In genomic region chr12:57763881-57764661, GRCh38 we compare ENCODE assay signal across 13 cellular contexts. TPM values are rescaled to one million over a fixed set of nuclear protein-coding genes. Genes with fewer than 3 reads are reported as not detected.
DNase-seq lines count a peak whose midpoint lies in the region; ATAC-seq and TF ChIP-seq lines count a peak whose summit lies in the region.
"Had no signal": no experiment of that assay in that cellular context is flagged by ENCODE, and none has a peak within 500 bp of the region (broad histone marks: within the 10 kb centered on the region; RNA-seq: fewer than 3 reads in every experiment).

No MANE protein-coding gene starts in this region.

- H3K4me3 Mint-ChIP-seq in T-helper 2 cell treated with Interferon-gamma antibody and Interleukin-4, amounts not matched to agents 5 μg/mL and 100 μg/mL, for 36 hours, result peak overlapping the region; percentile 85
- H3K4me3 Mint-ChIP-seq in neural progenitor cell, result peak overlapping the region; percentile 44

- no peak overlapping the region for H3K4me2 ChIP-seq in neural progenitor cell

- H2AFZ ChIP-seq in neural progenitor cell (replicated peaks), result no peak overlapping the region

- ATAC-seq in RWPE2 (ENCODE audit: low read depth) (no peak), HG03108 (IDR thresholded peaks at IDR 0.05; ENCODE audit: unreplicated experiment) (no peak), HG03175 (IDR thresholded peaks at IDR 0.05; ENCODE audit: unreplicated experiment) (no peak)

- H3K27me3 ChIP-seq in RWPE2 (ENCODE audit: insufficient read depth, poor library complexity, severe bottlenecking), result no peaks in the 10 kb centered on the region
- peaks cover 19% of the 10 kb centered on the region for H3K27me3 ChIP-seq in effector memory CD4-positive, alpha-beta T cell (replicated peaks; ENCODE audit: control insufficient read depth, insufficient read depth, low read length, poor library complexity, severe bottlenecking)
- peaks cover 62% of the 10 kb centered on the region for H3K27me3 ChIP-seq in neural progenitor cell
- H3K27me3 ChIP-seq: ascending aorta, testis had no signal

- H3K27ac ChIP-seq in RWPE2 (ENCODE audit: poor library complexity, severe bottlenecking) (peak overlapping the region; percentile 83), neural progenitor cell (no peak overlapping the region), caudate nucleus (ENCODE audit: low read depth, low read length) (no peak overlapping the region)
- no peak overlapping the region for H3K27ac ChIP-seq in effector memory CD4-positive, alpha-beta T cell (ENCODE audit: insufficient read depth, low read length, poor library complexity, severe bottlenecking)
- H3K27ac ChIP-seq: ascending aorta, testis had no signal

- H4K20me1 ChIP-seq in neural progenitor cell (ENCODE audit: low read depth), result peaks cover 64% of the 10 kb centered on the region

- DNase-seq in T-helper 2 cell treated with Interferon-gamma antibody and Interleukin-4, amounts not matched to agents 5 μg/mL and 100 μg/mL, for 36 hours (ENCODE audit: low spot score), result no peak
- DNase-seq in T-helper 2 cell (no peak), RWPE2 (ENCODE audit: low spot score) (no peak), neural progenitor cell (ENCODE audit: low spot score) (no peak), caudate nucleus (lab: John Stamatoyannopoulos, UW) (no peak)
- no peak for DNase-seq in effector memory CD4-positive, alpha-beta T cell
- DNase-seq: mesendoderm, NCI-H510A, SIG-M5 had no signal

- H3K4me3 ChIP-seq in RWPE2 (ENCODE audit: severe bottlenecking), result peak overlapping the region; percentile 55
- peak overlapping the region; percentile 68 for H3K4me3 ChIP-seq in effector memory CD4-positive, alpha-beta T cell (ENCODE audit: insufficient read depth, low read depth, low read length, poor library complexity, severe bottlenecking)
- no peak overlapping the region for H3K4me3 ChIP-seq in neural progenitor cell

- H3K36me3 ChIP-seq in RWPE2 (ENCODE audit: low read depth) (peaks cover 37% of the 10 kb centered on the region), neural progenitor cell (no peaks in the 10 kb centered on the region)
- peaks cover 1% of the 10 kb centered on the region for H3K36me3 ChIP-seq in effector memory CD4-positive, alpha-beta T cell (ENCODE audit: control insufficient read depth, insufficient read depth, low read length)

- H3K4me1 Mint-ChIP-seq in T-helper 2 cell treated with Interferon-gamma antibody and Interleukin-4, amounts not matched to agents 5 μg/mL and 100 μg/mL, for 36 hours (ENCODE audit: low read depth), result peaks cover 17% of the 10 kb centered on the region
- H3K4me1 Mint-ChIP-seq in neural progenitor cell, result peaks cover 14% of the 10 kb centered on the region

- H3K4me1 ChIP-seq in RWPE2 (ENCODE audit: insufficient read depth, poor library complexity, severe bottlenecking) (peaks cover 4% of the 10 kb centered on the region), neural progenitor cell (peaks cover 24% of the 10 kb centered on the region)
- peaks cover 29% of the 10 kb centered on the region for H3K4me1 ChIP-seq in effector memory CD4-positive, alpha-beta T cell (ENCODE audit: control insufficient read depth, insufficient read depth, low read length, poor library complexity, severe bottlenecking)

- H3K27me3 Mint-ChIP-seq in T-helper 2 cell treated with Interferon-gamma antibody and Interleukin-4, amounts not matched to agents 5 μg/mL and 100 μg/mL, for 36 hours (ENCODE audit: low read depth), result peaks cover 14% of the 10 kb centered on the region
- H3K27me3 Mint-ChIP-seq in neural progenitor cell (ENCODE audit: insufficient read depth, low read depth), result peaks cover 56% of the 10 kb centered on the region

- H3K9me3 ChIP-seq in RWPE2 (ENCODE audit: severe bottlenecking), result no peaks in the 10 kb centered on the region
- no peaks in the 10 kb centered on the region for H3K9me3 ChIP-seq in effector memory CD4-positive, alpha-beta T cell (ENCODE audit: control insufficient read depth, low read length)
- no peaks in the 10 kb centered on the region for H3K9me3 ChIP-seq in neural progenitor cell (ENCODE audit: low read depth)
- H3K9me3 ChIP-seq: ascending aorta, testis had no signal

- H3K9me3 Mint-ChIP-seq in T-helper 2 cell treated with Interferon-gamma antibody and Interleukin-4, amounts not matched to agents 5 μg/mL and 100 μg/mL, for 36 hours, result no peaks in the 10 kb centered on the region
- peaks cover 2% of the 10 kb centered on the region for H3K9me3 Mint-ChIP-seq in neural progenitor cell

- no peak for TF ChIP-seq CTCF in RWPE2 (IDR thresholded peaks at IDR 0.05; ENCODE audit: poor library complexity, severe bottlenecking)
- no peak for TF ChIP-seq CTCF in neural progenitor cell (IDR thresholded peaks at IDR 0.05)

- no peak overlapping the region for H3K9ac ChIP-seq in neural progenitor cell

- no peak overlapping the region for H3K27ac Mint-ChIP-seq in T-helper 2 cell treated with Interferon-gamma antibody and Interleukin-4, amounts not matched to agents 5 μg/mL and 100 μg/mL, for 36 hours
- no peak overlapping the region for H3K27ac Mint-ChIP-seq in neural progenitor cell

- H3F3A ChIP-seq in neural progenitor cell (ENCODE audit: low read depth), result peaks cover 36% of the 10 kb centered on the region

- peaks cover 7% of the 10 kb centered on the region for H3K36me3 Mint-ChIP-seq in T-helper 2 cell treated with Interferon-gamma antibody and Interleukin-4, amounts not matched to agents 5 μg/mL and 100 μg/mL, for 36 hours (ENCODE audit: low read depth)
- peaks cover 11% of the 10 kb centered on the region for H3K36me3 Mint-ChIP-seq in neural progenitor cell

- no peaks in the 10 kb centered on the region for H3K79me2 ChIP-seq in neural progenitor cell (ENCODE audit: low read depth)

RNA-seq across cellular contexts. Expression of gene CYP27B1, which starts 2.8 kb away (rescaled TPM):
- total RNA-seq in neural progenitor cell (ENCODE audit: low replicate concordance), result 0.17 and 0.99 TPM in 2 replicates
- total RNA-seq: ascending aorta had no signal

RNA-seq across cellular contexts. Expression of gene METTL1, which starts 7.8 kb away (rescaled TPM):
- 4.5 and 5.6 TPM in 2 replicates for total RNA-seq in neural progenitor cell (ENCODE audit: low replicate concordance)

RNA-seq across cellular contexts. Expression of gene EEF1AKMT3, which starts 8.3 kb away (rescaled TPM):
- total RNA-seq in neural progenitor cell (ENCODE audit: low replicate concordance), result 2.1 and 4.8 TPM in 2 replicates

RNA-seq across cellular contexts. Expression of gene MARCHF9, which starts 9.2 kb away (rescaled TPM):
- 8.1 and 11.9 TPM in 2 replicates for total RNA-seq in neural progenitor cell (ENCODE audit: low replicate concordance)

RNA-seq across cellular contexts. Expression of gene CDK4, which starts 12.0 kb away (rescaled TPM):
- 169 and 348 TPM in 2 replicates for total RNA-seq in neural progenitor cell (ENCODE audit: low replicate concordance)
